Comparison of ENCODE assay signal across 8 cellular contexts in genomic region chr11:123060265-123061000, GRCh38. TPM values are rescaled to one million over a fixed set of nuclear protein-coding genes. Genes with fewer than 3 reads are reported as not detected.
A peak's percentile ranks its signal among the peaks of the same experiment; 100 is the strongest.
DNase-seq lines count a peak whose midpoint lies in the region; ATAC-seq and TF ChIP-seq lines count a peak whose summit lies in the region.

No MANE protein-coding gene starts in this region.

- DNase-seq in SK-N-SH (no peak), T-helper 17 cell (no peak), fibroblast of pulmonary artery (ENCODE audit: low read depth) (no peak), gastrocnemius medialis (no peak)

- TF ChIP-seq CTCF in SK-N-SH (IDR thresholded peaks at IDR 0.05) = no peak
- TF ChIP-seq CTCF in fibroblast of pulmonary artery (IDR thresholded peaks at IDR 0.05; ENCODE audit: low read length, missing control alignments) = no peak
- TF ChIP-seq CTCF in gastrocnemius medialis (IDR thresholded peaks at IDR 0.05 in 4 of 5, conservative IDR thresholded peaks at IDR 0.05 in 1 of 5) = no peak

- peak overlapping the region; percentile 80 to 94 for H3K4me3 ChIP-seq in SK-N-SH (ENCODE audit: low read depth in 2 of 2, low read length in 1 of 2)
- H3K4me3 ChIP-seq in fibroblast of pulmonary artery (replicated peaks; ENCODE audit: low read depth, low read length) = peak overlapping the region; percentile 96
- H3K4me3 ChIP-seq in gastrocnemius medialis = peak overlapping the region; percentile 88 to 99 (median 94)

- no peaks in the 10 kb centered on the region for H3K27me3 Mint-ChIP-seq in T-helper 17 cell

- no peak for TF ChIP-seq POLR2A in gastrocnemius medialis (IDR thresholded peaks at IDR 0.05)

- intact Hi-C loops in gastrocnemius medialis (cut with DNase I; ENCODE audit: low total_unique reads) = no loop called here

- H3K79me2 ChIP-seq in SK-N-SH (ENCODE audit: insufficient read depth) = peaks cover 81% of the 10 kb centered on the region

- WGBS in SK-N-SH (ENCODE audit: low lambda C conversion rate) = 2% methylated on average over 8 of the region's 8 CpGs

- POLR2A ChIA-PET in SK-N-SH (lab: Yijun Ruan, JAX) = interaction anchor here (2.3 kb wide), 1 partner anchor 26 kb away, joined by 6 read pairs; no protein-coding TSS in a partner anchor

- peak overlapping the region; percentile 100 for H3K27ac Mint-ChIP-seq in T-helper 17 cell

- no peak overlapping the region for H2AFZ ChIP-seq in SK-N-SH (ENCODE audit: low read depth)

- no peaks in the 10 kb centered on the region for H3K9me2 ChIP-seq in SK-N-SH

- H3K27ac ChIP-seq in SK-N-SH (ENCODE audit: low read depth in 2 of 2, low read length in 1 of 2) (peak overlapping the region; percentile 92 to 99; a peak in 3 of 4 replicates), gastrocnemius medialis (peak overlapping the region; percentile 97 to 99 (median 98))

- H3K9me3 ChIP-seq in SK-N-SH (no peaks in the 10 kb centered on the region), T-helper 17 cell (ENCODE audit: control insufficient read depth, low read length, poor library complexity, severe bottlenecking) (no peaks in the 10 kb centered on the region), gastrocnemius medialis (no peaks in the 10 kb centered on the region)

- peak overlapping the region; percentile 100 for H3K9ac ChIP-seq in SK-N-SH

- H3F3A ChIP-seq in SK-N-SH (replicated peaks; ENCODE audit: insufficient read depth) = peaks cover 84% of the 10 kb centered on the region

- H3K4me1 Mint-ChIP-seq in T-helper 17 cell = peaks cover 67% of the 10 kb centered on the region

- peaks cover 29 to 42% of the 10 kb centered on the region in 2 experiments for H3K4me1 ChIP-seq in SK-N-SH (ENCODE audit: control insufficient read depth in 1 of 2, insufficient read depth in 2 of 2, low read depth in 1 of 2, low read length in 1 of 2)
- H3K4me1 ChIP-seq in gastrocnemius medialis = peaks cover 67 to 69% of the 10 kb centered on the region in 2 donors

- H4K20me1 ChIP-seq in SK-N-SH (ENCODE audit: insufficient read depth) = peaks cover 64% of the 10 kb centered on the region

- H3K4me2 ChIP-seq in SK-N-SH = peak overlapping the region; percentile 77

- in situ Hi-C loops in gastrocnemius medialis (cut with MboI; ENCODE audit: low sequenced_read_pairs in 4 of 4) = no loop called here

- peak overlapping the region; percentile 99 for H3K4me3 Mint-ChIP-seq in T-helper 17 cell

- H3K36me3 ChIP-seq in SK-N-SH (replicated peaks in 1 of 2; ENCODE audit: control insufficient read depth in 1 of 2, insufficient read depth in 2 of 2, low read length in 1 of 2) (peaks cover 57 to 59% of the 10 kb centered on the region in 2 experiments), gastrocnemius medialis (peaks cover 16 to 56% of the 10 kb centered on the region in 2 donors)

- no peak for TF ChIP-seq EP300 in SK-N-SH (IDR thresholded peaks at IDR 0.05; ENCODE audit: borderline replicate concordance in 1 of 2, low read depth in 1 of 2, low read length in 1 of 2)

- CTCF ChIA-PET in SK-N-SH (lab: Yijun Ruan, JAX) = interaction anchor here (0.7 to 1.7 kb wide), 4 partner anchors 14 to 347 kb away, joined by 4 to 7 read pairs (median 4); no protein-coding TSS in a partner anchor

- H3K27me3 ChIP-seq in SK-N-SH (ENCODE audit: insufficient read depth) (no peaks in the 10 kb centered on the region), gastrocnemius medialis (no peaks in the 10 kb centered on the region)

- peaks cover 28% of the 10 kb centered on the region for H3K36me3 Mint-ChIP-seq in T-helper 17 cell (ENCODE audit: low read depth)

- no peak for ATAC-seq in SK-N-SH treated with all-trans-retinoic acid at 6 μM for 48 hours
- ATAC-seq in T-helper 17 cell = no peak
- ATAC-seq in gastrocnemius medialis = no peak
- no peak for ATAC-seq in GM18858 (IDR thresholded peaks at IDR 0.05; ENCODE audit: unreplicated experiment)
- ATAC-seq in GM19023 (IDR thresholded peaks at IDR 0.05; ENCODE audit: unreplicated experiment) = no peak
- no peak for ATAC-seq in HG03469 (IDR thresholded peaks at IDR 0.05; ENCODE audit: unreplicated experiment)

- no peak for TF ChIP-seq RAD21 in SK-N-SH (IDR thresholded peaks at IDR 0.05; ENCODE audit: low read length)

TF ChIP-seq in SK-N-SH, 30 proteins besides CTCF, POLR2A, EP300 and RAD21:
- TF ChIP-seq FOXM1 (IDR thresholded peaks at IDR 0.05; ENCODE audit: low read depth) (no peak), FOSL2 (IDR thresholded peaks at IDR 0.05; ENCODE audit: borderline replicate concordance, low read depth) (no peak), TCF12 (IDR thresholded peaks at IDR 0.05) (no peak), MXI1 (IDR thresholded peaks at IDR 0.05; ENCODE audit: low read depth, low read length) (peak; percentile 83)

TF ChIP-seq in SK-N-SH treated with all-trans-retinoic acid at 6 μM for 48 hours, 23 proteins besides CTCF, POLR2A, EP300 and RAD21:
- TF ChIP-seq ESRRG (CRISPR knock-in tag; IDR thresholded peaks at IDR 0.05) (no peak), OSR1 (CRISPR knock-in tag; IDR thresholded peaks at IDR 0.05) (no peak), PPARA (CRISPR knock-in tag; IDR thresholded peaks at IDR 0.05; ENCODE audit: borderline replicate concordance) (no peak), ZNF8 (CRISPR knock-in tag; IDR thresholded peaks at IDR 0.05) (no peak), GLIS3 (CRISPR knock-in tag; IDR thresholded peaks at IDR 0.05) (no peak), TSHZ2 (CRISPR knock-in tag; IDR thresholded peaks at IDR 0.05) (no peak), SNAI2 (CRISPR knock-in tag; IDR thresholded peaks at IDR 0.05) (no peak), TCF4 (CRISPR knock-in tag; IDR thresholded peaks at IDR 0.05; ENCODE audit: borderline replicate concordance) (no peak), ZFP3 (CRISPR knock-in tag; IDR thresholded peaks at IDR 0.05) (no peak)
TF ChIP-seq in SK-N-SH treated with all-trans-retinoic acid at 6 μM for 48 hours: peak in this region for 0.

RNA-seq across cellular contexts. Expression of gene HSPA8, which starts 1.5 kb away (rescaled TPM):
- 2,088 and 3,150 TPM in 2 replicates for polyA plus RNA-seq in SK-N-SH (2012; rRNA removed)
- 2,445 and 2,787 TPM in 2 replicates for polyA plus RNA-seq in SK-N-SH (2012; cell fraction: cytosol; rRNA removed)
- polyA plus RNA-seq in SK-N-SH (2012; cell fraction: nucleus; rRNA removed) = 1,331 and 2,502 TPM in 2 replicates
- total RNA-seq in T-helper 17 cell = 1,000 to 10,000 TPM; 1,034 to 1,253 TPM
- total RNA-seq in gastrocnemius medialis = 1,000 to 10,000 TPM; 1,017 to 1,596 (median 1,399) TPM
